In the genomic region with DNA sequence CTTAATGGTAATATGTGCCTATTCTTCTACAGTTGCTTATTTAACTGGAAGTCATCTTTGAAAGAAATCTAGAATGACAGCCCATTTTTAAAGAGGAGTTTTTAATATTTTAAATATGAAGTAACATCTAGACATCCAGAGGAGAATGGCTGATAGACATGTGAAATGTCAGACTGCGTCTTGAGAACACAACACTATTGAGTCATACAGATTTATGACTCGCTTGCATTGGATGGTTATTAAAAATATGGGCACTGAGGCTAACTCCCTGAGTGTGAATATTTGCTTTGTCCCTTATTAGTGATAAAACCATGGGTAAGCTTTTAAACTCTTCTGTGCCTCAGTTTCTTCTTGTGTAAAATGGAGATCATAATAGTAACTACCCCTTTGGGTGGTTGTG, we compare ENCODE assay signal across 8 cellular contexts. TPM values are rescaled to one million over a fixed set of nuclear protein-coding genes. Genes with fewer than 3 reads are reported as not detected.
"Had no signal": no experiment of that assay in that cellular context is flagged by ENCODE, and none has a peak within 500 bp of the region (broad histone marks: within the 10 kb centered on the region; RNA-seq: fewer than 3 reads in every experiment).

No MANE protein-coding gene starts in this region.

- DNase-seq: H9, HCEC 1CT had no signal

- H3K4me2 ChIP-seq: GM23338 had no signal

- H2AFZ ChIP-seq: GM23338 had no signal

- H3K27ac ChIP-seq: HL-60 had no signal

- FAIRE-seq: H1, H54, HepG2 had no signal

- H3K4me3 ChIP-seq: GM23338 had no signal

RNA-seq across cellular contexts. Expression of a gene that starts 22.9 kb away (rescaled TPM):
- total RNA-seq: H1, H9, HT1080 had no signal
- polyA plus RNA-seq: GM23338, H1 had no signal
